1 cellular context compared by ENCODE assay signal in genomic region chr9:33445389-33445881, GRCh38.
TF ChIP-seq lines count a peak whose summit lies in the region.

No MANE protein-coding gene starts in this region.

TF ChIP-seq in liver, 16 proteins besides CTCF, POLR2A, EP300 and RAD21 (continued from another document):
- TF ChIP-seq REST (IDR thresholded peaks at IDR 0.05) (no peak), ATF3 (IDR thresholded peaks at IDR 0.05) (no peak), JUND (IDR thresholded peaks at IDR 0.05) (no peak), FOXA1 (IDR thresholded peaks at IDR 0.05) (no peak), FOXA2 (IDR thresholded peaks at IDR 0.05) (no peak), GABPA (IDR thresholded peaks at IDR 0.05 in 1 of 2, conservative IDR thresholded peaks at IDR 0.05 in 1 of 2) (no peak), EGR1 (IDR thresholded peaks at IDR 0.05; ENCODE audit: low read depth in 2 of 2) (no peak), RXRA (IDR thresholded peaks at IDR 0.05) (peak; percentile 34 to 66), YY1 (IDR thresholded peaks at IDR 0.05) (no peak), SP1 (IDR thresholded peaks at IDR 0.05) (no peak)
- TF ChIP-seq, protein P1, sequence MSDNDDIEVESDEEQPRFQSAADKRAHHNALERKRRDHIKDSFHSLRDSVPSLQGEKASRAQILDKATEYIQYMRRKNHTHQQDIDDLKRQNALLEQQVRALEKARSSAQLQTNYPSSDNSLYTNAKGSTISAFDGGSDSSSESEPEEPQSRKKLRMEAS (IDR thresholded peaks at IDR 0.05) = no peak
